ENCODE assay signal across 13 cellular contexts in the genomic region with DNA sequence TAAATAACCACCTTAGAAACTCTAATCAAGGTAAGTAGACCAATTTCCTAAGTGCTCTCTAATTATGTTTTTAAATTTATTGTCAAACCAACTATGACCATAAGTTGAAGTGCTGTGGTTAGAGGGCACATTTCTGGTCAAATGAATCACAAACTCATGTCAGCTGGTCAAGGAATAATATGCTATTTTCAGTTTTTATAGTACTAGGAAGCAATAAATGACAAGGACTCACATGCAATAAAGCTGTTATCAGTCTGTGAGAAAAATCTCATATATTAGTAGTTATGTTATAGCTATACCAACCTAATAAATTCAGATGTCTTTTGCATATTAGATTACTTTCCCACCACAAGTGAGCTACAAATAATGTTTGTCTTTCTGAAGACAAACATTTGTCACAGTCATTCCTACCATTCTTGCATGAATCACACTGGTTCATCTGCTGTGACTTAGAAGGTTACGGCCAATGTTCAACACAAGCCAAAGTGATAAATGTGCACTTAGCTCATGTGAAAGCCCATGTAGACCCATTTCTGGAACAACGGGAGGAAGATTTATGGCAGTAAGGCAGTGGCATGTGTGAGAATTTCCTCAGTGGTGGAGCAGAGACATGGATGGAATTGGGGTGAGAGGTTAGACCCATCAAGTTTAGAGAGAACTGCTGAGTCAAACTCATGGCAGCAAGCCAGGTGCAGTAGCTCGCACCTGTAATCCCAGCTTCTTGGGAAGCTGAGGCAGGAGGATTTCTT. TPM values are rescaled to one million over a fixed set of nuclear protein-coding genes. Genes with fewer than 3 reads are reported as not detected.
DNase-seq lines count a peak whose midpoint lies in the region; ATAC-seq and TF ChIP-seq lines count a peak whose summit lies in the region.
"Had no signal": no experiment of that assay in that cellular context is flagged by ENCODE, and none has a peak within 500 bp of the region (broad histone marks: within the 10 kb centered on the region; RNA-seq: fewer than 3 reads in every experiment).

No MANE protein-coding gene starts in this region.

- H3K9me3 ChIP-seq in fibroblast of lung (ENCODE audit: control insufficient read depth, insufficient read depth, low read depth, low read length) (no peaks in the 10 kb centered on the region), testis (no peaks in the 10 kb centered on the region)
- H3K9me3 ChIP-seq: esophagus muscularis mucosa, upper lobe of right lung had no signal

- TF ChIP-seq CTCF in fibroblast of lung (conservative IDR thresholded peaks at IDR 0.05 in 1 of 2, IDR thresholded peaks at IDR 0.05 in 1 of 2; ENCODE audit: low read depth in 1 of 2, low read length in 2 of 2): no peak
- TF ChIP-seq CTCF in testis (IDR thresholded peaks at IDR 0.05): no peak

- H3K9me3 Mint-ChIP-seq in activated CD4-positive, alpha-beta memory T cell treated with anti-CD3 and anti-CD28 coated beads for 36 hours: no peaks in the 10 kb centered on the region
- H3K9me3 Mint-ChIP-seq in activated CD4-positive, alpha-beta memory T cell treated with anti-CD3 and anti-CD28 coated beads, Interleukin-2, amount 10 ng/mL, durations not matched to agents 7 days and 5 days: no peaks in the 10 kb centered on the region
- H3K9me3 Mint-ChIP-seq in stimulated activated effector memory CD8-positive, alpha-beta T cell treated with anti-CD3 and anti-CD28 coated beads, Interleukin-12 subunit alpha, Interleukin-12 subunit beta, amount 100 ng/mL, for 72 hours: no peaks in the 10 kb centered on the region

- peaks cover 15% of the 10 kb centered on the region for H3K27me3 Mint-ChIP-seq in activated CD4-positive, alpha-beta memory T cell treated with anti-CD3 and anti-CD28 coated beads for 36 hours
- H3K27me3 Mint-ChIP-seq in activated CD4-positive, alpha-beta memory T cell treated with anti-CD3 and anti-CD28 coated beads, Interleukin-2, amount 10 ng/mL, durations not matched to agents 7 days and 5 days: peaks cover 2% of the 10 kb centered on the region

- no peak for TF ChIP-seq POLR2A in testis (IDR thresholded peaks at IDR 0.05)

- WGBS in testis, 2 donors: 75 to 87% methylated on average over 3 of the region's 3 CpGs

- no peaks in the 10 kb centered on the region for H3K27me3 ChIP-seq in fibroblast of lung (ENCODE audit: control insufficient read depth, insufficient read depth, low read length)
- H3K27me3 ChIP-seq in testis: no peaks in the 10 kb centered on the region
- H3K27me3 ChIP-seq: upper lobe of right lung had no signal

- H3K27ac ChIP-seq in fibroblast of lung (ENCODE audit: insufficient read depth, low read length) (no peak overlapping the region), testis (no peak overlapping the region)
- H3K27ac ChIP-seq: esophagus muscularis mucosa, upper lobe of right lung had no signal

- peak; percentile 87 for ATAC-seq in stimulated activated effector memory CD8-positive, alpha-beta T cell treated with anti-CD3 and anti-CD28 coated beads, Interleukin-12 subunit alpha, Interleukin-12 subunit beta, amount 100 ng/mL, for 72 hours
- ATAC-seq: upper lobe of right lung had no signal

- POLR2A ChIA-PET in activated CD4-positive, alpha-beta memory T cell treated with anti-CD3 and anti-CD28 coated beads for 36 hours (lab: Charles Lee): no interaction called here
- POLR2A ChIA-PET in activated CD4-positive, alpha-beta memory T cell treated with anti-CD3 and anti-CD28 coated beads, Interleukin-2, amount 10 ng/mL, durations not matched to agents 7 days and 5 days (lab: Charles Lee): no interaction called here

- H3K36me3 Mint-ChIP-seq in activated CD4-positive, alpha-beta memory T cell treated with anti-CD3 and anti-CD28 coated beads for 36 hours: no peaks in the 10 kb centered on the region
- H3K36me3 Mint-ChIP-seq in activated CD4-positive, alpha-beta memory T cell treated with anti-CD3 and anti-CD28 coated beads, Interleukin-2, amount 10 ng/mL, durations not matched to agents 7 days and 5 days (ENCODE audit: low read depth): no peaks in the 10 kb centered on the region
- no peaks in the 10 kb centered on the region for H3K36me3 Mint-ChIP-seq in stimulated activated effector memory CD8-positive, alpha-beta T cell treated with anti-CD3 and anti-CD28 coated beads, Interleukin-12 subunit alpha, Interleukin-12 subunit beta, amount 100 ng/mL, for 72 hours

- H4K20me1 ChIP-seq in fibroblast of lung (ENCODE audit: control insufficient read depth, extremely low read depth, insufficient read depth, low read length): no peaks in the 10 kb centered on the region

- H3K4me1 Mint-ChIP-seq in activated CD4-positive, alpha-beta memory T cell treated with anti-CD3 and anti-CD28 coated beads for 36 hours (ENCODE audit: low read depth): peaks cover 17% of the 10 kb centered on the region
- peaks cover 8% of the 10 kb centered on the region for H3K4me1 Mint-ChIP-seq in activated CD4-positive, alpha-beta memory T cell treated with anti-CD3 and anti-CD28 coated beads, Interleukin-2, amount 10 ng/mL, durations not matched to agents 7 days and 5 days
- H3K4me1 Mint-ChIP-seq in stimulated activated effector memory CD8-positive, alpha-beta T cell treated with anti-CD3 and anti-CD28 coated beads, Interleukin-12 subunit alpha, Interleukin-12 subunit beta, amount 100 ng/mL, for 72 hours: peaks cover 20% of the 10 kb centered on the region

- H3K4me2 ChIP-seq in fibroblast of lung (ENCODE audit: extremely low read depth, insufficient read depth, low read length): peak overlapping the region; percentile 44

- H3K4me3 ChIP-seq in fibroblast of lung (replicated peaks in 1 of 4; ENCODE audit: control extremely low read depth in 1 of 4, insufficient read depth in 1 of 4, low read depth in 3 of 4, low read length in 4 of 4) (no peak overlapping the region), testis (no peak overlapping the region)
- H3K4me3 ChIP-seq: esophagus muscularis mucosa, upper lobe of right lung had no signal

- H3K4me3 Mint-ChIP-seq in activated CD4-positive, alpha-beta memory T cell treated with anti-CD3 and anti-CD28 coated beads for 36 hours: no peak overlapping the region
- H3K4me3 Mint-ChIP-seq in activated CD4-positive, alpha-beta memory T cell treated with anti-CD3 and anti-CD28 coated beads, Interleukin-2, amount 10 ng/mL, durations not matched to agents 7 days and 5 days: no peak overlapping the region
- H3K4me3 Mint-ChIP-seq in stimulated activated effector memory CD8-positive, alpha-beta T cell treated with anti-CD3 and anti-CD28 coated beads, Interleukin-12 subunit alpha, Interleukin-12 subunit beta, amount 100 ng/mL, for 72 hours: peak overlapping the region; percentile 15

- peaks cover 4% of the 10 kb centered on the region for H3K4me1 ChIP-seq in fibroblast of lung (ENCODE audit: control insufficient read depth, extremely low read depth, insufficient read depth, low read length)
- H3K4me1 ChIP-seq in testis: no peaks in the 10 kb centered on the region
- H3K4me1 ChIP-seq: esophagus muscularis mucosa, upper lobe of right lung had no signal

- H3K27ac Mint-ChIP-seq in activated CD4-positive, alpha-beta memory T cell treated with anti-CD3 and anti-CD28 coated beads for 36 hours: peak overlapping the region; percentile 3
- no peak overlapping the region for H3K27ac Mint-ChIP-seq in activated CD4-positive, alpha-beta memory T cell treated with anti-CD3 and anti-CD28 coated beads, Interleukin-2, amount 10 ng/mL, durations not matched to agents 7 days and 5 days
- no peak overlapping the region for H3K27ac Mint-ChIP-seq in stimulated activated effector memory CD8-positive, alpha-beta T cell treated with anti-CD3 and anti-CD28 coated beads, Interleukin-12 subunit alpha, Interleukin-12 subunit beta, amount 100 ng/mL, for 72 hours

- H3K79me2 ChIP-seq in fibroblast of lung (ENCODE audit: control insufficient read depth, insufficient read depth, low read length): no peaks in the 10 kb centered on the region

- intact Hi-C loops in activated CD4-positive, alpha-beta memory T cell treated with anti-CD3 and anti-CD28 coated beads for 36 hours (cut with micrococcal nuclease): no loop called here
- intact Hi-C loops in testis (cut with DNase I; ENCODE audit: low total_unique reads): no loop called here

- no peak overlapping the region for H2AFZ ChIP-seq in fibroblast of lung (ENCODE audit: low read length)

- CTCF ChIA-PET in activated CD4-positive, alpha-beta memory T cell treated with anti-CD3 and anti-CD28 coated beads for 36 hours (lab: Charles Lee): interaction anchor here (0.6 to 1.5 kb wide), 4 partner anchors 8 to 356 kb away, joined by 3 to 5 read pairs (median 3); no protein-coding TSS in a partner anchor
- CTCF ChIA-PET in activated CD4-positive, alpha-beta memory T cell treated with anti-CD3 and anti-CD28 coated beads, Interleukin-2, amount 10 ng/mL, durations not matched to agents 7 days and 5 days (lab: Charles Lee): no interaction called here

- H3K36me3 ChIP-seq in fibroblast of lung (ENCODE audit: control insufficient read depth, insufficient read depth, low read length) (no peaks in the 10 kb centered on the region), testis (ENCODE audit: low read depth, missing control alignments) (no peaks in the 10 kb centered on the region)
- H3K36me3 ChIP-seq: esophagus muscularis mucosa, upper lobe of right lung had no signal

- no peak for DNase-seq in activated CD4-positive, alpha-beta memory T cell treated with anti-CD3 and anti-CD28 coated beads for 36 hours
- no peak for DNase-seq in activated CD4-positive, alpha-beta memory T cell treated with anti-CD3 and anti-CD28 coated beads, Interleukin-2, amount 10 ng/mL, durations not matched to agents 7 days and 5 days
- DNase-seq in RPMI7951 (ENCODE audit: low read depth): peak; percentile 73
- DNase-seq in fibroblast of lung (ENCODE audit: low read depth in 2 of 2): peak; percentile 60 to 89
- no peak for DNase-seq in stimulated activated effector memory CD8-positive, alpha-beta T cell treated with anti-CD3 and anti-CD28 coated beads, Interleukin-12 subunit alpha, Interleukin-12 subunit beta, amount 100 ng/mL, for 72 hours (ENCODE audit: low spot score in 2 of 2)
- no peak for DNase-seq in stimulated activated naive CD4-positive, alpha-beta T cell (lab: John Stamatoyannopoulos, UW)
- no peak for DNase-seq in testis
- DNase-seq in NCI-H1105 treated with DMSO at 0.1 percent for 48 hours (lab: John Stamatoyannopoulos, UW): no peak
- DNase-seq: activated effector memory CD4-positive, alpha-beta T cell treated with Interleukin-2 at 50 U/mL for 16 hours; NCI-H82; T-helper 9 cell; upper lobe of right lung had no signal

- no peak overlapping the region for H3K9ac ChIP-seq in fibroblast of lung (ENCODE audit: insufficient read depth, low read length)

RNA-seq across cellular contexts. Expression of a gene that starts 27.4 kb away (rescaled TPM):
- total RNA-seq in activated CD4-positive, alpha-beta memory T cell treated with anti-CD3 and anti-CD28 coated beads for 36 hours: 1 to 10 TPM; 5.7 to 6.4 TPM
- total RNA-seq in activated CD4-positive, alpha-beta memory T cell treated with anti-CD3 and anti-CD28 coated beads, Interleukin-2, amount 10 ng/mL, durations not matched to agents 7 days and 5 days: 1 to 10 TPM; 6.1 TPM
- 9.0 and 10.7 TPM in 2 replicates for total RNA-seq in RPMI7951 (2014; rRNA removed; shearing (Covaris generic))
- 5.4 and 8.8 TPM in 2 replicates for total RNA-seq in fibroblast of lung
- polyA plus RNA-seq in fibroblast of lung: 18.2 and 18.4 TPM in 2 replicates
- 14.3 and 15.3 TPM in 2 replicates for polyA plus RNA-seq in fibroblast of lung (2012)
- polyA minus RNA-seq in fibroblast of lung (ENCODE audit: low replicate concordance): 3.5 and 4.0 TPM in 2 replicates
- total RNA-seq in testis: 10 to 100 TPM; 13.8 to 25.6 TPM
- 32.5 TPM for polyA plus RNA-seq in testis (ENCODE audit: insufficient read depth, low read depth, low replicate concordance)

RNA-seq across cellular contexts. Expression of a gene that starts 58.9 kb away (rescaled TPM):
- total RNA-seq in activated CD4-positive, alpha-beta memory T cell treated with anti-CD3 and anti-CD28 coated beads for 36 hours: 10 to 100 TPM; 21.2 to 22.9 TPM
- total RNA-seq in activated CD4-positive, alpha-beta memory T cell treated with anti-CD3 and anti-CD28 coated beads, Interleukin-2, amount 10 ng/mL, durations not matched to agents 7 days and 5 days: 10 to 100 TPM; 13.6 to 15.7 TPM
- total RNA-seq in RPMI7951 (2014; rRNA removed; shearing (Covaris generic)): 22.1 and 33.2 TPM in 2 replicates
- total RNA-seq in fibroblast of lung (9.4 and 10.5 TPM in 2 replicates), testis (10 to 100 TPM in 1 of 2 donors, 1 to 10 TPM in 1; 7.8 to 14.9 TPM)
- polyA plus RNA-seq in fibroblast of lung (11.4 and 12.1 TPM in 2 replicates), testis (ENCODE audit: insufficient read depth, low read depth, low replicate concordance) (14.6 TPM)
- 8.3 and 9.5 TPM in 2 replicates for polyA plus RNA-seq in fibroblast of lung (2012)
- 0.89 and 1.5 TPM in 2 replicates for polyA minus RNA-seq in fibroblast of lung (ENCODE audit: low replicate concordance)

Comparison
In these comparisons a context has a peak if more than half of its experiments do, and no peak if none do; other contexts are left out.
1. DNase-seq: peak in RPMI7951 (single experiment) and fibroblast of lung (2 of 2); none in activated CD4-positive, alpha-beta memory T cell treated with anti-CD3 and anti-CD28 coated beads for 36 hours (single experiment), activated CD4-positive, alpha-beta memory T cell treated with anti-CD3 and anti-CD28 coated beads, Interleukin-2, amount 10 ng/mL, durations not matched to agents 7 days and 5 days (single experiment), stimulated activated effector memory CD8-positive, alpha-beta T cell treated with anti-CD3 and anti-CD28 coated beads, Interleukin-12 subunit alpha, Interleukin-12 subunit beta, amount 100 ng/mL, for 72 hours (0 of 2), stimulated activated naive CD4-positive, alpha-beta T cell (0 of 6), testis (single experiment) and NCI-H1105 treated with DMSO at 0.1 percent for 48 hours (single experiment).